ENCODE assay signal across 26 cellular contexts in genomic region chr5:97909541-97909940, GRCh38.
"Had no signal": no experiment of that assay in that cellular context is flagged by ENCODE, and none has a peak within 500 bp of the region (broad histone marks: within the 10 kb centered on the region; RNA-seq: fewer than 3 reads in every experiment).

No MANE protein-coding gene starts in this region.

- H3K4me1 Mint-ChIP-seq: activated CD4-positive, alpha-beta T cell treated with anti-CD3 and anti-CD28 coated beads, Interleukin-2, amount 10 ng/mL, durations not matched to agents 7 days and 5 days; activated naive CD4-positive, alpha-beta T cell treated with anti-CD3 and anti-CD28 coated beads, Interleukin-2, amount 10 ng/mL, durations not matched to agents 7 days and 5 days; activated naive CD8-positive, alpha-beta T cell treated with anti-CD3 and anti-CD28 coated beads for 36 hours; T-helper 17 cell had no signal

- H3K27ac Mint-ChIP-seq: activated CD4-positive, alpha-beta memory T cell treated with anti-CD3 and anti-CD28 coated beads for 36 hours; activated CD4-positive, alpha-beta T cell treated with anti-CD3 and anti-CD28 coated beads, Interleukin-2, amount 10 ng/mL, durations not matched to agents 7 days and 5 days; activated naive CD4-positive, alpha-beta T cell treated with anti-CD3 and anti-CD28 coated beads, Interleukin-2, amount 10 ng/mL, durations not matched to agents 7 days and 5 days; activated naive CD8-positive, alpha-beta T cell treated with anti-CD3 and anti-CD28 coated beads for 36 hours; activated T-cell treated with anti-CD3 and anti-CD28 coated beads, Interleukin-2, amount 50 U/mL, for 72 hours; activated T-helper 2 cell treated with anti-CD3 and anti-CD28 coated beads, Interferon-gamma antibody, Interleukin-2, Interleukin-4, amounts not matched to agents 10 μg/mL and 5 μg/mL and 100 μg/mL, durations not matched to agents 14 hours and 24 hours and 36 hours; T-helper 17 cell had no signal

- H3K4me3 ChIP-seq: Peyer's patch had no signal

- H3K4me1 ChIP-seq: Peyer's patch had no signal

- H3K36me3 ChIP-seq: brain microvascular endothelial cell, Peyer's patch had no signal

- H3K9me3 ChIP-seq: Peyer's patch had no signal

- H3K36me3 Mint-ChIP-seq: activated CD4-positive, alpha-beta memory T cell treated with anti-CD3 and anti-CD28 coated beads for 36 hours; activated naive CD4-positive, alpha-beta T cell treated with anti-CD3 and anti-CD28 coated beads, Interleukin-2, amount 10 ng/mL, durations not matched to agents 7 days and 5 days; activated naive CD8-positive, alpha-beta T cell treated with anti-CD3 and anti-CD28 coated beads for 36 hours had no signal

- DNase-seq: activated CD4-positive, alpha-beta memory T cell treated with anti-CD3 and anti-CD28 coated beads for 36 hours; activated CD4-positive, alpha-beta T cell treated with anti-CD3 and anti-CD28 coated beads, Interleukin-2, amount 10 ng/mL, durations not matched to agents 7 days and 5 days; activated CD4-positive, CD25-positive, alpha-beta regulatory T cell; activated CD8-positive, alpha-beta memory T cell treated with anti-CD3 and anti-CD28 coated beads for 24 hours; activated gamma-delta T cell treated with Interleukin-2 at 50 U/mL for 16 hours; activated naive CD4-positive, alpha-beta T cell treated with anti-CD3 and anti-CD28 coated beads, Interleukin-2, amount 10 ng/mL, durations not matched to agents 7 days and 5 days; activated naive CD8-positive, alpha-beta T cell treated with anti-CD3 and anti-CD28 coated beads for 36 hours; activated T-cell treated with anti-CD3 and anti-CD28 coated beads, Interleukin-2, amount 50 U/mL, for 72 hours; brain microvascular endothelial cell; cerebellar nuclear complex; Kasumi-1; KBM-7; NCI-H1048; NCI-H146; NCI-H187 treated with DMSO at 0.1 percent for 48 hours; NCI-H2081 treated with DMSO at 0.1 percent for 48 hours; NCI-H2171; NCI-H2227 treated with DMSO at 0.1 percent for 48 hours; NCI-H526; NCI-H774; Peyer's patch; SIG-M5; T-helper 17 cell; T-helper 9 cell had no signal

- H3K4me3 Mint-ChIP-seq: activated CD4-positive, alpha-beta memory T cell treated with anti-CD3 and anti-CD28 coated beads for 36 hours; activated CD4-positive, alpha-beta T cell treated with anti-CD3 and anti-CD28 coated beads, Interleukin-2, amount 10 ng/mL, durations not matched to agents 7 days and 5 days; activated naive CD4-positive, alpha-beta T cell treated with anti-CD3 and anti-CD28 coated beads, Interleukin-2, amount 10 ng/mL, durations not matched to agents 7 days and 5 days; activated naive CD8-positive, alpha-beta T cell treated with anti-CD3 and anti-CD28 coated beads for 36 hours; activated T-cell treated with anti-CD3 and anti-CD28 coated beads, Interleukin-2, amount 50 U/mL, for 72 hours; T-helper 17 cell had no signal

- H3K9me3 Mint-ChIP-seq: activated CD4-positive, alpha-beta T cell treated with anti-CD3 and anti-CD28 coated beads, Interleukin-2, amount 10 ng/mL, durations not matched to agents 7 days and 5 days; activated naive CD4-positive, alpha-beta T cell treated with anti-CD3 and anti-CD28 coated beads, Interleukin-2, amount 10 ng/mL, durations not matched to agents 7 days and 5 days; activated naive CD8-positive, alpha-beta T cell treated with anti-CD3 and anti-CD28 coated beads for 36 hours; activated T-cell treated with anti-CD3 and anti-CD28 coated beads, Interleukin-2, amount 50 U/mL, for 72 hours; activated T-helper 2 cell treated with anti-CD3 and anti-CD28 coated beads, Interferon-gamma antibody, Interleukin-2, Interleukin-4, amounts not matched to agents 10 μg/mL and 5 μg/mL and 100 μg/mL, durations not matched to agents 14 hours and 24 hours and 36 hours had no signal

- H3K27me3 Mint-ChIP-seq: activated CD4-positive, alpha-beta memory T cell treated with anti-CD3 and anti-CD28 coated beads for 36 hours; activated CD4-positive, alpha-beta T cell treated with anti-CD3 and anti-CD28 coated beads, Interleukin-2, amount 10 ng/mL, durations not matched to agents 7 days and 5 days; activated naive CD4-positive, alpha-beta T cell treated with anti-CD3 and anti-CD28 coated beads, Interleukin-2, amount 10 ng/mL, durations not matched to agents 7 days and 5 days; activated naive CD8-positive, alpha-beta T cell treated with anti-CD3 and anti-CD28 coated beads for 36 hours; T-helper 17 cell had no signal

- H3K27ac ChIP-seq: brain microvascular endothelial cell, Peyer's patch, VCaP had no signal

- H3K27me3 ChIP-seq: brain microvascular endothelial cell, Peyer's patch had no signal
